Comparison of ENCODE assay signal across 9 cellular contexts in genomic region chr14:22558221-22558913, GRCh38. TPM values are rescaled to one million over a fixed set of nuclear protein-coding genes. Genes with fewer than 3 reads are reported as not detected.
DNase-seq lines count a peak whose midpoint lies in the region; ATAC-seq, FAIRE-seq and TF ChIP-seq lines count a peak whose summit lies in the region.
"Had no signal": no experiment of that assay in that cellular context is flagged by ENCODE, and none has a peak within 500 bp of the region (broad histone marks: within the 10 kb centered on the region; RNA-seq: fewer than 3 reads in every experiment).

No MANE protein-coding gene starts in this region.

- no peaks in the 10 kb centered on the region for H3K9me3 Mint-ChIP-seq in endodermal cell

- no peak for ATAC-seq in HG02970 (IDR thresholded peaks at IDR 0.05; ENCODE audit: low FRiP score, unreplicated experiment)
- no peak for ATAC-seq in HG02981 (IDR thresholded peaks at IDR 0.05; ENCODE audit: unreplicated experiment)

- H3K4me1 ChIP-seq in endodermal cell (ENCODE audit: control insufficient read depth, insufficient read depth, low read length), result peaks cover 11% of the 10 kb centered on the region
- peaks cover 18 to 32% (median 18%) of the 10 kb centered on the region in 3 donors for H3K4me1 ChIP-seq in skeletal muscle tissue (ENCODE audit: control insufficient read depth in 3 of 3, insufficient read depth in 3 of 3, low read length in 3 of 3)

- H3K27ac ChIP-seq in endodermal cell (ENCODE audit: low read depth, low read length), result no peak overlapping the region
- H3K27ac ChIP-seq in skeletal muscle tissue (ENCODE audit: low read depth, low read length), result peak overlapping the region; percentile 43

- FAIRE-seq in urothelium cell line (lab: Jason Lieb, UNC), result no peak
- FAIRE-seq: colon had no signal

- peak overlapping the region; percentile 44 for H3K27ac Mint-ChIP-seq in endodermal cell

- WGBS in endodermal cell (ENCODE audit: insufficient coverage in 1 of 2, insufficient read length in 1 of 2), 2 experiments, result 92 to 94% methylated on average over 16 to 25 of the region's 25 CpGs

- in situ Hi-C loops in G401 (cut with HindIII; ENCODE audit: low sequenced_read_pairs), result no loop called here

- H3K9me3 ChIP-seq in endodermal cell (ENCODE audit: control insufficient read depth, low read length) (no peaks in the 10 kb centered on the region), skeletal muscle tissue (ENCODE audit: control insufficient read depth in 3 of 3, low read length in 3 of 3) (no peaks in the 10 kb centered on the region)

- no peak overlapping the region for H3K9ac ChIP-seq in endodermal cell (ENCODE audit: extremely low read depth, low read length, poor library complexity, severe bottlenecking)
- no peak overlapping the region for H3K9ac ChIP-seq in skeletal muscle tissue (ENCODE audit: low read depth in 1 of 3, low read length in 3 of 3)

- peaks cover 10% of the 10 kb centered on the region for H3K36me3 ChIP-seq in endodermal cell (ENCODE audit: control insufficient read depth, insufficient read depth, low read length)
- no peaks in the 10 kb centered on the region for H3K36me3 ChIP-seq in skeletal muscle tissue (ENCODE audit: control insufficient read depth in 3 of 3, insufficient read depth in 3 of 3, low read length in 3 of 3)

- no peak overlapping the region for H3K4me3 Mint-ChIP-seq in endodermal cell

- no peaks in the 10 kb centered on the region for H3K27me3 Mint-ChIP-seq in endodermal cell (ENCODE audit: insufficient read depth)

- H3K27me3 ChIP-seq in endodermal cell (ENCODE audit: control insufficient read depth, insufficient read depth, low read length, poor library complexity, severe bottlenecking), result no peaks in the 10 kb centered on the region
- H3K27me3 ChIP-seq in skeletal muscle tissue (ENCODE audit: control insufficient read depth in 3 of 3, insufficient read depth in 3 of 3, low read length in 3 of 3), result no peaks in the 10 kb centered on the region

- peaks cover 5% of the 10 kb centered on the region for H3K36me3 Mint-ChIP-seq in endodermal cell (ENCODE audit: low read depth)

- DNase-seq in activated CD4-positive, CD25-positive, alpha-beta regulatory T cell treated with anti-CD3 and anti-CD28 coated beads, Interleukin-2, amount 50 U/mL, for 72 hours, result peak; percentile 80
- DNase-seq in endodermal cell (peak; percentile 84), G401 (ENCODE audit: low spot score) (no peak), urothelium cell line (ENCODE audit: low spot score) (no peak)

- H3K4me3 ChIP-seq in endodermal cell (ENCODE audit: low read length), result no peak overlapping the region
- no peak overlapping the region for H3K4me3 ChIP-seq in skeletal muscle tissue (ENCODE audit: low read length in 3 of 3)

- peaks cover 49% of the 10 kb centered on the region for H3K4me1 Mint-ChIP-seq in endodermal cell

- TF ChIP-seq CTCF in GM12873 (IDR thresholded peaks at IDR 0.05; ENCODE audit: insufficient read depth, low read depth, low read length, missing control alignments) (peak; percentile 31), endodermal cell (conservative IDR thresholded peaks at IDR 0.05) (peak; percentile 79)

RNA-seq across cellular contexts. Expression of gene DAD1, which starts 30.7 kb away (rescaled TPM):
- total RNA-seq in endodermal cell (100 to 1,000 TPM; 176 to 193 TPM), skeletal muscle tissue (244 TPM)
- 241 TPM for polyA plus RNA-seq in endodermal cell (2013, experiment 1 of 2)
- polyA plus RNA-seq in endodermal cell (2013, experiment 2 of 2), result 234 TPM
- total RNA-seq in G401 (2014; rRNA removed; shearing (Covaris generic)), result 381 and 389 TPM in 2 replicates

RNA-seq across cellular contexts. Expression of gene ABHD4, which starts 39.7 kb away (rescaled TPM):
- 10 to 100 TPM; 68.3 to 77.7 TPM for total RNA-seq in endodermal cell
- 18.7 TPM for polyA plus RNA-seq in endodermal cell (2013, experiment 1 of 2)
- polyA plus RNA-seq in endodermal cell (2013, experiment 2 of 2), result 15.9 TPM
- total RNA-seq in skeletal muscle tissue, result 3.7 TPM
- total RNA-seq in G401 (2014; rRNA removed; shearing (Covaris generic)), result 8.1 and 8.9 TPM in 2 replicates

Comparison
In these comparisons a context has a peak if more than half of its experiments do, and no peak if none do; other contexts are left out.
1. DNase-seq: peak in activated CD4-positive, CD25-positive, alpha-beta regulatory T cell treated with anti-CD3 and anti-CD28 coated beads, Interleukin-2, amount 50 U/mL, for 72 hours (single experiment) and endodermal cell (single experiment); none in G401 (single experiment) and urothelium cell line (single experiment).